2 cellular contexts compared by ENCODE assay signal in the genomic region with DNA sequence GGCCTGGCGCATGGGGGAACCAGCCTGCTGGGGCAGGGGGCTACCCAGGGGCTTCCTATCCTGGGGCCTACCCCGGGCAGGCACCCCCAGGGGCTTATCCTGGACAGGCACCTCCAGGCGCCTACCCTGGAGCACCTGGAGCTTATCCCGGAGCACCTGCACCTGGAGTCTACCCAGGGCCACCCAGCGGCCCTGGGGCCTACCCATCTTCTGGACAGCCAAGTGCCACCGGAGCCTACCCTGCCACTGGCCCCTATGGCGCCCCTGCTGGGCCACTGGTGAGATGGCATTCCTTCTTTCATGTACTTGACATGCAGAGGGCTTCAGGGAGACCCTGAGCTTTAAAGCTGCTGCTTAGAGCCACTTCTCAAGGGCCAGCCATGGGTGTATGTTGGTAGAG.
TF ChIP-seq lines count a peak whose summit lies in the region.

No MANE protein-coding gene starts in this region.

TF ChIP-seq in Ishikawa, 13 proteins besides CTCF, POLR2A, EP300 and RAD21:
- TF ChIP-seq TCF12 (IDR thresholded peaks at IDR 0.05; ENCODE audit: low read depth) (no peak), ZBTB7A (IDR thresholded peaks at IDR 0.05; ENCODE audit: low read depth) (no peak), REST (IDR thresholded peaks at IDR 0.05; ENCODE audit: low read depth) (no peak), FOXM1 (IDR thresholded peaks at IDR 0.05; ENCODE audit: borderline replicate concordance, low read depth) (no peak), CEBPB (IDR thresholded peaks at IDR 0.05) (no peak), CREB1 (IDR thresholded peaks at IDR 0.05; ENCODE audit: low read depth) (no peak), EGR1 (IDR thresholded peaks at IDR 0.05) (no peak), YY1 (IDR thresholded peaks at IDR 0.05; ENCODE audit: low read depth) (no peak), TAF1 (IDR thresholded peaks at IDR 0.05; ENCODE audit: low read depth) (no peak), NFIC (IDR thresholded peaks at IDR 0.05) (no peak), USF1 (IDR thresholded peaks at IDR 0.05) (no peak), TEAD4 (IDR thresholded peaks at IDR 0.05) (no peak)
- TF ChIP-seq, protein P1, sequence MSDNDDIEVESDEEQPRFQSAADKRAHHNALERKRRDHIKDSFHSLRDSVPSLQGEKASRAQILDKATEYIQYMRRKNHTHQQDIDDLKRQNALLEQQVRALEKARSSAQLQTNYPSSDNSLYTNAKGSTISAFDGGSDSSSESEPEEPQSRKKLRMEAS (IDR thresholded peaks at IDR 0.05) = no peak

TF ChIP-seq in GM12878, 131 proteins besides CTCF, POLR2A, EP300 and RAD21:
- TF ChIP-seq, protein P2, sequence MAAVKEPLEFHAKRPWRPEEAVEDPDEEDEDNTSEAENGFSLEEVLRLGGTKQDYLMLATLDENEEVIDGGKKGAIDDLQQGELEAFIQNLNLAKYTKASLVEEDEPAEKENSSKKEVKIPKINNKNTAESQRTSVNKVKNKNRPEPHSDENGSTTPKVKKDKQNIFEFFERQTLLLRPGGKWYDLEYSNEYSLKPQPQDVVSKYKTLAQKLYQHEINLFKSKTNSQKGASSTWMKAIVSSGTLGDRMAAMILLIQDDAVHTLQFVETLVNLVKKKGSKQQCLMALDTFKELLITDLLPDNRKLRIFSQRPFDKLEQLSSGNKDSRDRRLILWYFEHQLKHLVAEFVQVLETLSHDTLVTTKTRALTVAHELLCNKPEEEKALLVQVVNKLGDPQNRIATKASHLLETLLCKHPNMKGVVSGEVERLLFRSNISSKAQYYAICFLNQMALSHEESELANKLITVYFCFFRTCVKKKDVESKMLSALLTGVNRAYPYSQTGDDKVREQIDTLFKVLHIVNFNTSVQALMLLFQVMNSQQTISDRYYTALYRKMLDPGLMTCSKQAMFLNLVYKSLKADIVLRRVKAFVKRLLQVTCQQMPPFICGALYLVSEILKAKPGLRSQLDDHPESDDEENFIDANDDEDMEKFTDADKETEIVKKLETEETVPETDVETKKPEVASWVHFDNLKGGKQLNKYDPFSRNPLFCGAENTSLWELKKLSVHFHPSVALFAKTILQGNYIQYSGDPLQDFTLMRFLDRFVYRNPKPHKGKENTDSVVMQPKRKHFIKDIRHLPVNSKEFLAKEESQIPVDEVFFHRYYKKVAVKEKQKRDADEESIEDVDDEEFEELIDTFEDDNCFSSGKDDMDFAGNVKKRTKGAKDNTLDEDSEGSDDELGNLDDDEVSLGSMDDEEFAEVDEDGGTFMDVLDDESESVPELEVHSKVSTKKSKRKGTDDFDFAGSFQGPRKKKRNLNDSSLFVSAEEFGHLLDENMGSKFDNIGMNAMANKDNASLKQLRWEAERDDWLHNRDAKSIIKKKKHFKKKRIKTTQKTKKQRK (IDR thresholded peaks at IDR 0.05; ENCODE audit: low read depth, low read length) = no peak
- TF ChIP-seq, protein P3, sequence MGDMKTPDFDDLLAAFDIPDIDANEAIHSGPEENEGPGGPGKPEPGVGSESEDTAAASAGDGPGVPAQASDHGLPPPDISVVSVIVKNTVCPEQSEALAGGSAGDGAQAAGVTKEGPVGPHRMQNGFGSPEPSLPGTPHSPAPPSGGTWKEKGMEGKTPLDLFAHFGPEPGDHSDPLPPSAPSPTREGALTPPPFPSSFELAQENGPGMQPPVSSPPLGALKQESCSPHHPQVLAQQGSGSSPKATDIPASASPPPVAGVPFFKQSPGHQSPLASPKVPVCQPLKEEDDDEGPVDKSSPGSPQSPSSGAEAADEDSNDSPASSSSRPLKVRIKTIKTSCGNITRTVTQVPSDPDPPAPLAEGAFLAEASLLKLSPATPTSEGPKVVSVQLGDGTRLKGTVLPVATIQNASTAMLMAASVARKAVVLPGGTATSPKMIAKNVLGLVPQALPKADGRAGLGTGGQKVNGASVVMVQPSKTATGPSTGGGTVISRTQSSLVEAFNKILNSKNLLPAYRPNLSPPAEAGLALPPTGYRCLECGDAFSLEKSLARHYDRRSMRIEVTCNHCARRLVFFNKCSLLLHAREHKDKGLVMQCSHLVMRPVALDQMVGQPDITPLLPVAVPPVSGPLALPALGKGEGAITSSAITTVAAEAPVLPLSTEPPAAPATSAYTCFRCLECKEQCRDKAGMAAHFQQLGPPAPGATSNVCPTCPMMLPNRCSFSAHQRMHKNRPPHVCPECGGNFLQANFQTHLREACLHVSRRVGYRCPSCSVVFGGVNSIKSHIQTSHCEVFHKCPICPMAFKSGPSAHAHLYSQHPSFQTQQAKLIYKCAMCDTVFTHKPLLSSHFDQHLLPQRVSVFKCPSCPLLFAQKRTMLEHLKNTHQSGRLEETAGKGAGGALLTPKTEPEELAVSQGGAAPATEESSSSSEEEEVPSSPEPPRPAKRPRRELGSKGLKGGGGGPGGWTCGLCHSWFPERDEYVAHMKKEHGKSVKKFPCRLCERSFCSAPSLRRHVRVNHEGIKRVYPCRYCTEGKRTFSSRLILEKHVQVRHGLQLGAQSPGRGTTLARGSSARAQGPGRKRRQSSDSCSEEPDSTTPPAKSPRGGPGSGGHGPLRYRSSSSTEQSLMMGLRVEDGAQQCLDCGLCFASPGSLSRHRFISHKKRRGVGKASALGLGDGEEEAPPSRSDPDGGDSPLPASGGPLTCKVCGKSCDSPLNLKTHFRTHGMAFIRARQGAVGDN (IDR thresholded peaks at IDR 0.05) = no peak
- TF ChIP-seq ZBTB33 (IDR thresholded peaks at IDR 0.05) (no peak), NRF1 (conservative IDR thresholded peaks at IDR 0.05; ENCODE audit: low read depth, low read length) (no peak), FOXM1 (IDR thresholded peaks at IDR 0.05; ENCODE audit: low read depth, low read length) (no peak), SREBF1 (IDR thresholded peaks at IDR 0.05; ENCODE audit: low read length) (no peak), SUZ12 (IDR thresholded peaks at IDR 0.05; ENCODE audit: unreplicated experiment) (no peak), KLF5 (IDR thresholded peaks at IDR 0.05; ENCODE audit: partially characterized antibody) (no peak), ZNF207 (IDR thresholded peaks at IDR 0.05; ENCODE audit: borderline replicate concordance) (no peak)
- TF ChIP-seq, protein P4, sequence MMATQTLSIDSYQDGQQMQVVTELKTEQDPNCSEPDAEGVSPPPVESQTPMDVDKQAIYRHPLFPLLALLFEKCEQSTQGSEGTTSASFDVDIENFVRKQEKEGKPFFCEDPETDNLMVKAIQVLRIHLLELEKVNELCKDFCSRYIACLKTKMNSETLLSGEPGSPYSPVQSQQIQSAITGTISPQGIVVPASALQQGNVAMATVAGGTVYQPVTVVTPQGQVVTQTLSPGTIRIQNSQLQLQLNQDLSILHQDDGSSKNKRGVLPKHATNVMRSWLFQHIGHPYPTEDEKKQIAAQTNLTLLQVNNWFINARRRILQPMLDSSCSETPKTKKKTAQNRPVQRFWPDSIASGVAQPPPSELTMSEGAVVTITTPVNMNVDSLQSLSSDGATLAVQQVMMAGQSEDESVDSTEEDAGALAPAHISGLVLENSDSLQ (IDR thresholded peaks at IDR 0.05) = no peak
- TF ChIP-seq, protein P5, sequence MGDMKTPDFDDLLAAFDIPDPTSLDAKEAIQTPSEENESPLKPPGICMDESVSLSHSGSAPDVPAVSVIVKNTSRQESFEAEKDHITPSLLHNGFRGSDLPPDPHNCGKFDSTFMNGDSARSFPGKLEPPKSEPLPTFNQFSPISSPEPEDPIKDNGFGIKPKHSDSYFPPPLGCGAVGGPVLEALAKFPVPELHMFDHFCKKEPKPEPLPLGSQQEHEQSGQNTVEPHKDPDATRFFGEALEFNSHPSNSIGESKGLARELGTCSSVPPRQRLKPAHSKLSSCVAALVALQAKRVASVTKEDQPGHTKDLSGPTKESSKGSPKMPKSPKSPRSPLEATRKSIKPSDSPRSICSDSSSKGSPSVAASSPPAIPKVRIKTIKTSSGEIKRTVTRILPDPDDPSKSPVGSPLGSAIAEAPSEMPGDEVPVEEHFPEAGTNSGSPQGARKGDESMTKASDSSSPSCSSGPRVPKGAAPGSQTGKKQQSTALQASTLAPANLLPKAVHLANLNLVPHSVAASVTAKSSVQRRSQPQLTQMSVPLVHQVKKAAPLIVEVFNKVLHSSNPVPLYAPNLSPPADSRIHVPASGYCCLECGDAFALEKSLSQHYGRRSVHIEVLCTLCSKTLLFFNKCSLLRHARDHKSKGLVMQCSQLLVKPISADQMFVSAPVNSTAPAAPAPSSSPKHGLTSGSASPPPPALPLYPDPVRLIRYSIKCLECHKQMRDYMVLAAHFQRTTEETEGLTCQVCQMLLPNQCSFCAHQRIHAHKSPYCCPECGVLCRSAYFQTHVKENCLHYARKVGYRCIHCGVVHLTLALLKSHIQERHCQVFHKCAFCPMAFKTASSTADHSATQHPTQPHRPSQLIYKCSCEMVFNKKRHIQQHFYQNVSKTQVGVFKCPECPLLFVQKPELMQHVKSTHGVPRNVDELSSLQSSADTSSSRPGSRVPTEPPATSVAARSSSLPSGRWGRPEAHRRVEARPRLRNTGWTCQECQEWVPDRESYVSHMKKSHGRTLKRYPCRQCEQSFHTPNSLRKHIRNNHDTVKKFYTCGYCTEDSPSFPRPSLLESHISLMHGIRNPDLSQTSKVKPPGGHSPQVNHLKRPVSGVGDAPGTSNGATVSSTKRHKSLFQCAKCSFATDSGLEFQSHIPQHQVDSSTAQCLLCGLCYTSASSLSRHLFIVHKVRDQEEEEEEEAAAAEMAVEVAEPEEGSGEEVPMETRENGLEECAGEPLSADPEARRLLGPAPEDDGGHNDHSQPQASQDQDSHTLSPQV (IDR thresholded peaks at IDR 0.05) = no peak
